ENCODE assay signal across 1 cellular context in the genomic region with DNA sequence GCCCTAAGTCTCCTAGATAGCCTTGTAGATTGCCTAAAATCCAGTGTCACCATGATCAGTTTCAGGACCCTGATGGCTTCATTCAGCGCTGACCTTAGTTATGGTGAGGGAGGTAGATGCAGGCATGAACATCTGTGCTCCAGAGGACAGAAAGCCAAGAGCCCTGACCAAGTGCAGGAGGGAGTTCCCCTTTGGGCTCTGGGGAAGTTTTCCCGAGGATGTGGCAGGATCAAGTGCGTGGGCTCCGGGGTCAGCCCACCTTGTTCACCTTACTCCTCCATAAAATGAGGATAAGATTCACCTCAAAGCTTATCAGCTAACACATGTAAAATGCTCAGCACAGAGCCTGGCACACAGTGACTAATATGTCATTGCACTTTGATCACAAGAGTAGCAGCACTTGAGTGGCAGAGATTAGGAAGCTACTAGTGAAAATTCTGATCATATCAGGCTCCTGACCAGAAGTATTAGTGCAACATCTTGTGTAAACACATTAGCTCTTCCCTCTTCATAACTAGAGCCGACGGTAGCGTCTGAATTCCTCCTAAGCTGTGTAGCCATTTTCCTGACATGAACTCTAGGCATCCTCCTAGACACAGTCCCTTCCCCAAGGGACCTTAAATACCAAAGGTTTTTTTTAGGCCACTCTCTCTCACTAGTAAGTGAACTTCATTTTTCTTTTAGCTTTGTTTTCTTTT.
TF ChIP-seq lines count a peak whose summit lies in the region.

No MANE protein-coding gene starts in this region.

TF ChIP-seq in K562, 482 proteins besides CTCF, POLR2A, EP300 and RAD21 (continued from another document):
- TF ChIP-seq KHSRP (IDR thresholded peaks at IDR 0.05) = no peak
- TF ChIP-seq CBFA2T2 (conservative IDR thresholded peaks at IDR 0.05) = peak; percentile 9; the same call in 1 of the 2 replicates
- no peak for TF ChIP-seq PHB2 (IDR thresholded peaks at IDR 0.05; ENCODE audit: low read depth)
- peak; percentile 31; the same call in 1 of the 2 replicates for TF ChIP-seq ARID1B (IDR thresholded peaks at IDR 0.05)
- TF ChIP-seq, protein P1, sequence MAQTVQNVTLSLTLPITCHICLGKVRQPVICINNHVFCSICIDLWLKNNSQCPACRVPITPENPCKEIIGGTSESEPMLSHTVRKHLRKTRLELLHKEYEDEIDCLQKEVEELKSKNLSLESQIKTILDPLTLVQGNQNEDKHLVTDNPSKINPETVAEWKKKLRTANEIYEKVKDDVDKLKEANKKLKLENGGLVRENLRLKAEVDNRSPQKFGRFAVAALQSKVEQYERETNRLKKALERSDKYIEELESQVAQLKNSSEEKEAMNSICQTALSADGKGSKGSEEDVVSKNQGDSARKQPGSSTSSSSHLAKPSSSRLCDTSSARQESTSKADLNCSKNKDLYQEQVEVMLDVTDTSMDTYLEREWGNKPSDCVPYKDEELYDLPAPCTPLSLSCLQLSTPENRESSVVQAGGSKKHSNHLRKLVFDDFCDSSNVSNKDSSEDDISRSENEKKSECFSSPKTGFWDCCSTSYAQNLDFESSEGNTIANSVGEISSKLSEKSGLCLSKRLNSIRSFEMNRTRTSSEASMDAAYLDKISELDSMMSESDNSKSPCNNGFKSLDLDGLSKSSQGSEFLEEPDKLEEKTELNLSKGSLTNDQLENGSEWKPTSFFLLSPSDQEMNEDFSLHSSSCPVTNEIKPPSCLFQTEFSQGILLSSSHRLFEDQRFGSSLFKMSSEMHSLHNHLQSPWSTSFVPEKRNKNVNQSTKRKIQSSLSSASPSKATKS (CRISPR knock-in tag; IDR thresholded peaks at IDR 0.05) = no peak
- no peak for TF ChIP-seq XRCC4 (IDR thresholded peaks at IDR 0.05; ENCODE audit: extremely low read depth, insufficient read depth, insufficient read length)
- TF ChIP-seq TCF3 (CRISPR knock-in tag; IDR thresholded peaks at IDR 0.05) = peak; percentile 42
- TF ChIP-seq, protein P2, sequence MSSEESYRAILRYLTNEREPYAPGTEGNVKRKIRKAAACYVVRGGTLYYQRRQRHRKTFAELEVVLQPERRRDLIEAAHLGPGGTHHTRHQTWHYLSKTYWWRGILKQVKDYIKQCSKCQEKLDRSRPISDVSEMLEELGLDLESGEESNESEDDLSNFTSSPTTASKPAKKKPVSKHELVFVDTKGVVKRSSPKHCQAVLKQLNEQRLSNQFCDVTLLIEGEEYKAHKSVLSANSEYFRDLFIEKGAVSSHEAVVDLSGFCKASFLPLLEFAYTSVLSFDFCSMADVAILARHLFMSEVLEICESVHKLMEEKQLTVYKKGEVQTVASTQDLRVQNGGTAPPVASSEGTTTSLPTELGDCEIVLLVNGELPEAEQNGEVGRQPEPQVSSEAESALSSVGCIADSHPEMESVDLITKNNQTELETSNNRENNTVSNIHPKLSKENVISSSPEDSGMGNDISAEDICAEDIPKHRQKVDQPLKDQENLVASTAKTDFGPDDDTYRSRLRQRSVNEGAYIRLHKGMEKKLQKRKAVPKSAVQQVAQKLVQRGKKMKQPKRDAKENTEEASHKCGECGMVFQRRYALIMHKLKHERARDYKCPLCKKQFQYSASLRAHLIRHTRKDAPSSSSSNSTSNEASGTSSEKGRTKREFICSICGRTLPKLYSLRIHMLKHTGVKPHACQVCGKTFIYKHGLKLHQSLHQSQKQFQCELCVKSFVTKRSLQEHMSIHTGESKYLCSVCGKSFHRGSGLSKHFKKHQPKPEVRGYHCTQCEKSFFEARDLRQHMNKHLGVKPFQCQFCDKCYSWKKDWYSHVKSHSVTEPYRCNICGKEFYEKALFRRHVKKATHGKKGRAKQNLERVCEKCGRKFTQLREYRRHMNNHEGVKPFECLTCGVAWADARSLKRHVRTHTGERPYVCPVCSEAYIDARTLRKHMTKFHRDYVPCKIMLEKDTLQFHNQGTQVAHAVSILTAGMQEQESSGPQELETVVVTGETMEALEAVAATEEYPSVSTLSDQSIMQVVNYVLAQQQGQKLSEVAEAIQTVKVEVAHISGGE (CRISPR knock-in tag; IDR thresholded peaks at IDR 0.05) = peak in 1 of 3 experiments; percentile 82; a peak in 2 of 6 replicates
- 0 out of 2 replicates have a peak, but pooled peaks have one; percentile 70 for TF ChIP-seq TCF7 (IDR thresholded peaks at IDR 0.05; ENCODE audit: borderline replicate concordance)
- no peak for TF ChIP-seq U2AF1 (optimal IDR thresholded peaks at IDR 0.05; ENCODE audit: low read depth, low read length)
- TF ChIP-seq RAD51 (IDR thresholded peaks at IDR 0.05; ENCODE audit: borderline replicate concordance, low read depth) = no peak
- TF ChIP-seq SREBF1 (IDR thresholded peaks at IDR 0.05; ENCODE audit: borderline replicate concordance, low read depth, low read length) = no peak
- TF ChIP-seq, protein P3, sequence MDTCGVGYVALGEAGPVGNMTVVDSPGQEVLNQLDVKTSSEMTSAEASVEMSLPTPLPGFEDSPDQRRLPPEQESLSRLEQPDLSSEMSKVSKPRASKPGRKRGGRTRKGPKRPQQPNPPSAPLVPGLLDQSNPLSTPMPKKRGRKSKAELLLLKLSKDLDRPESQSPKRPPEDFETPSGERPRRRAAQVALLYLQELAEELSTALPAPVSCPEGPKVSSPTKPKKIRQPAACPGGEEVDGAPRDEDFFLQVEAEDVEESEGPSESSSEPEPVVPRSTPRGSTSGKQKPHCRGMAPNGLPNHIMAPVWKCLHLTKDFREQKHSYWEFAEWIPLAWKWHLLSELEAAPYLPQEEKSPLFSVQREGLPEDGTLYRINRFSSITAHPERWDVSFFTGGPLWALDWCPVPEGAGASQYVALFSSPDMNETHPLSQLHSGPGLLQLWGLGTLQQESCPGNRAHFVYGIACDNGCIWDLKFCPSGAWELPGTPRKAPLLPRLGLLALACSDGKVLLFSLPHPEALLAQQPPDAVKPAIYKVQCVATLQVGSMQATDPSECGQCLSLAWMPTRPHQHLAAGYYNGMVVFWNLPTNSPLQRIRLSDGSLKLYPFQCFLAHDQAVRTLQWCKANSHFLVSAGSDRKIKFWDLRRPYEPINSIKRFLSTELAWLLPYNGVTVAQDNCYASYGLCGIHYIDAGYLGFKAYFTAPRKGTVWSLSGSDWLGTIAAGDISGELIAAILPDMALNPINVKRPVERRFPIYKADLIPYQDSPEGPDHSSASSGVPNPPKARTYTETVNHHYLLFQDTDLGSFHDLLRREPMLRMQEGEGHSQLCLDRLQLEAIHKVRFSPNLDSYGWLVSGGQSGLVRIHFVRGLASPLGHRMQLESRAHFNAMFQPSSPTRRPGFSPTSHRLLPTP (IDR thresholded peaks at IDR 0.05; ENCODE audit: borderline replicate concordance, extremely low read depth, insufficient read length) = no peak
- TF ChIP-seq, protein P4, sequence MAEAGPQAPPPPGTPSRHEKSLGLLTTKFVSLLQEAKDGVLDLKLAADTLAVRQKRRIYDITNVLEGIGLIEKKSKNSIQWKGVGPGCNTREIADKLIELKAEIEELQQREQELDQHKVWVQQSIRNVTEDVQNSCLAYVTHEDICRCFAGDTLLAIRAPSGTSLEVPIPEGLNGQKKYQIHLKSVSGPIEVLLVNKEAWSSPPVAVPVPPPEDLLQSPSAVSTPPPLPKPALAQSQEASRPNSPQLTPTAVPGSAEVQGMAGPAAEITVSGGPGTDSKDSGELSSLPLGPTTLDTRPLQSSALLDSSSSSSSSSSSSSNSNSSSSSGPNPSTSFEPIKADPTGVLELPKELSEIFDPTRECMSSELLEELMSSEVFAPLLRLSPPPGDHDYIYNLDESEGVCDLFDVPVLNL (CRISPR knock-in tag; IDR thresholded peaks at IDR 0.05; ENCODE audit: low read depth) = no peak
- peak; percentile 25; the same call in 1 of the 2 replicates for TF ChIP-seq SMARCE1 (IDR thresholded peaks at IDR 0.05)
- TF ChIP-seq KDM1A (IDR thresholded peaks at IDR 0.05) = peak; percentile 24 to 26; a peak in 2 of 4 replicates
- TF ChIP-seq, protein P5, sequence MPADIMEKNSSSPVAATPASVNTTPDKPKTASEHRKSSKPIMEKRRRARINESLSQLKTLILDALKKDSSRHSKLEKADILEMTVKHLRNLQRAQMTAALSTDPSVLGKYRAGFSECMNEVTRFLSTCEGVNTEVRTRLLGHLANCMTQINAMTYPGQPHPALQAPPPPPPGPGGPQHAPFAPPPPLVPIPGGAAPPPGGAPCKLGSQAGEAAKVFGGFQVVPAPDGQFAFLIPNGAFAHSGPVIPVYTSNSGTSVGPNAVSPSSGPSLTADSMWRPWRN (IDR thresholded peaks at IDR 0.05; ENCODE audit: low read depth) = 0 out of 2 replicates have a peak, but pooled peaks have one; percentile 28
- peak; percentile 63; the same call in 1 of the 2 replicates for TF ChIP-seq TEAD4 (IDR thresholded peaks at IDR 0.05; ENCODE audit: low read length)
- TF ChIP-seq TEAD4 (CRISPR knock-in tag; IDR thresholded peaks at IDR 0.05; ENCODE audit: borderline replicate concordance) = no peak
- no peak for TF ChIP-seq ZNF785 (CRISPR knock-in tag; IDR thresholded peaks at IDR 0.05)
- no peak for TF ChIP-seq NR3C1 (CRISPR knock-in tag; IDR thresholded peaks at IDR 0.05)
- TF ChIP-seq LEF1 (IDR thresholded peaks at IDR 0.05) = peak; percentile 71
- TF ChIP-seq, protein P6, sequence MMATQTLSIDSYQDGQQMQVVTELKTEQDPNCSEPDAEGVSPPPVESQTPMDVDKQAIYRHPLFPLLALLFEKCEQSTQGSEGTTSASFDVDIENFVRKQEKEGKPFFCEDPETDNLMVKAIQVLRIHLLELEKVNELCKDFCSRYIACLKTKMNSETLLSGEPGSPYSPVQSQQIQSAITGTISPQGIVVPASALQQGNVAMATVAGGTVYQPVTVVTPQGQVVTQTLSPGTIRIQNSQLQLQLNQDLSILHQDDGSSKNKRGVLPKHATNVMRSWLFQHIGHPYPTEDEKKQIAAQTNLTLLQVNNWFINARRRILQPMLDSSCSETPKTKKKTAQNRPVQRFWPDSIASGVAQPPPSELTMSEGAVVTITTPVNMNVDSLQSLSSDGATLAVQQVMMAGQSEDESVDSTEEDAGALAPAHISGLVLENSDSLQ (IDR thresholded peaks at IDR 0.05) = peak; percentile 37; the same call in 1 of the 2 replicates
- TF ChIP-seq, protein P7, sequence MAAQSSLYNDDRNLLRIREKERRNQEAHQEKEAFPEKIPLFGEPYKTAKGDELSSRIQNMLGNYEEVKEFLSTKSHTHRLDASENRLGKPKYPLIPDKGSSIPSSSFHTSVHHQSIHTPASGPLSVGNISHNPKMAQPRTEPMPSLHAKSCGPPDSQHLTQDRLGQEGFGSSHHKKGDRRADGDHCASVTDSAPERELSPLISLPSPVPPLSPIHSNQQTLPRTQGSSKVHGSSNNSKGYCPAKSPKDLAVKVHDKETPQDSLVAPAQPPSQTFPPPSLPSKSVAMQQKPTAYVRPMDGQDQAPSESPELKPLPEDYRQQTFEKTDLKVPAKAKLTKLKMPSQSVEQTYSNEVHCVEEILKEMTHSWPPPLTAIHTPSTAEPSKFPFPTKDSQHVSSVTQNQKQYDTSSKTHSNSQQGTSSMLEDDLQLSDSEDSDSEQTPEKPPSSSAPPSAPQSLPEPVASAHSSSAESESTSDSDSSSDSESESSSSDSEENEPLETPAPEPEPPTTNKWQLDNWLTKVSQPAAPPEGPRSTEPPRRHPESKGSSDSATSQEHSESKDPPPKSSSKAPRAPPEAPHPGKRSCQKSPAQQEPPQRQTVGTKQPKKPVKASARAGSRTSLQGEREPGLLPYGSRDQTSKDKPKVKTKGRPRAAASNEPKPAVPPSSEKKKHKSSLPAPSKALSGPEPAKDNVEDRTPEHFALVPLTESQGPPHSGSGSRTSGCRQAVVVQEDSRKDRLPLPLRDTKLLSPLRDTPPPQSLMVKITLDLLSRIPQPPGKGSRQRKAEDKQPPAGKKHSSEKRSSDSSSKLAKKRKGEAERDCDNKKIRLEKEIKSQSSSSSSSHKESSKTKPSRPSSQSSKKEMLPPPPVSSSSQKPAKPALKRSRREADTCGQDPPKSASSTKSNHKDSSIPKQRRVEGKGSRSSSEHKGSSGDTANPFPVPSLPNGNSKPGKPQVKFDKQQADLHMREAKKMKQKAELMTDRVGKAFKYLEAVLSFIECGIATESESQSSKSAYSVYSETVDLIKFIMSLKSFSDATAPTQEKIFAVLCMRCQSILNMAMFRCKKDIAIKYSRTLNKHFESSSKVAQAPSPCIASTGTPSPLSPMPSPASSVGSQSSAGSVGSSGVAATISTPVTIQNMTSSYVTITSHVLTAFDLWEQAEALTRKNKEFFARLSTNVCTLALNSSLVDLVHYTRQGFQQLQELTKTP (IDR thresholded peaks at IDR 0.05; ENCODE audit: low read depth in 1 of 2, partially characterized antibody in 2 of 2) = no peak
